In the genomic region with DNA sequence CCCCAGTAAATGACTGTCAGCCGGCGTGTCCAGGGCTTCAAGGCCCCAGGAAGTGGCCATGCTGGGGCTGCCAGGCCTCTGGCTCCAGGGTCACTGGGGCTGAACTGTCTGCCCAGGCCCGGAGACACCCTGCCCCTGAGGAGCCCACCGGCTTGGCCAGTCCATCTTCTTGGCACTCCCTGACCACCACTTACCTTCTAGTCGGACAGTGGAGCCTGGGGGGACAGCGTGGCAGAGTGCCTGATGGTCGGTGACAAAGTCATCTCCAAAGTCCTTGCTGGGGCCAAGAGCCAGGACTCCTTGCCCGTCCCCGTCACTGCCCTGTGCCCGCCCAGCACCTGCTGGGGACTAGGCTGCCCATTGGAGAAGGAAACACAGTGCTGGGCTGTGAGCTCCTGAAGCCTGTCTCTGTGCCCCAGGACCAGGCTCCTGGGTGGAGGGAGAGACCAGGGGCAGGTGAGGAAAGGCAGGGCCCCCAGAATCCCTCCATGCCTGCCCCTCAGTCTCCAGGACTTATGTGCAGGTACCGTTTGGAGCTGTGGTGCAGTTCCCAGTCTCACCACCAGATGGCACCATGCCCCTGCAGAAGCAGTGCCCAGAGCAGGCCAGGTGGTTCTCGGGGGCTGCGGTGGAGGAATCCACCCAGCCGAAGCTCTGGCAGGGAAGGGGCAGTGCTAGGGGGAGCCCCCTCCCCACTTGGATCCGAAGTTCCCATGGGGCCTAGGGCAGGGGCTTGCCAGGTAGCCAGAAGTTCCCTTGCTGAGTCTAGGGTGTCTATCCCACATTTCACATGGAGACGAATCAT, we compare ENCODE assay signal across 1 cellular context.
TF ChIP-seq lines count a peak whose summit lies in the region.

No MANE protein-coding gene starts in this region.

TF ChIP-seq in K562, 482 proteins besides CTCF, POLR2A, EP300 and RAD21 (continued from another document and continues in another):
- TF ChIP-seq, protein P1, sequence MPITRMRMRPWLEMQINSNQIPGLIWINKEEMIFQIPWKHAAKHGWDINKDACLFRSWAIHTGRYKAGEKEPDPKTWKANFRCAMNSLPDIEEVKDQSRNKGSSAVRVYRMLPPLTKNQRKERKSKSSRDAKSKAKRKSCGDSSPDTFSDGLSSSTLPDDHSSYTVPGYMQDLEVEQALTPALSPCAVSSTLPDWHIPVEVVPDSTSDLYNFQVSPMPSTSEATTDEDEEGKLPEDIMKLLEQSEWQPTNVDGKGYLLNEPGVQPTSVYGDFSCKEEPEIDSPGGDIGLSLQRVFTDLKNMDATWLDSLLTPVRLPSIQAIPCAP (CRISPR knock-in tag; IDR thresholded peaks at IDR 0.05; ENCODE audit: borderline replicate concordance): no peak
- TF ChIP-seq, protein P2, sequence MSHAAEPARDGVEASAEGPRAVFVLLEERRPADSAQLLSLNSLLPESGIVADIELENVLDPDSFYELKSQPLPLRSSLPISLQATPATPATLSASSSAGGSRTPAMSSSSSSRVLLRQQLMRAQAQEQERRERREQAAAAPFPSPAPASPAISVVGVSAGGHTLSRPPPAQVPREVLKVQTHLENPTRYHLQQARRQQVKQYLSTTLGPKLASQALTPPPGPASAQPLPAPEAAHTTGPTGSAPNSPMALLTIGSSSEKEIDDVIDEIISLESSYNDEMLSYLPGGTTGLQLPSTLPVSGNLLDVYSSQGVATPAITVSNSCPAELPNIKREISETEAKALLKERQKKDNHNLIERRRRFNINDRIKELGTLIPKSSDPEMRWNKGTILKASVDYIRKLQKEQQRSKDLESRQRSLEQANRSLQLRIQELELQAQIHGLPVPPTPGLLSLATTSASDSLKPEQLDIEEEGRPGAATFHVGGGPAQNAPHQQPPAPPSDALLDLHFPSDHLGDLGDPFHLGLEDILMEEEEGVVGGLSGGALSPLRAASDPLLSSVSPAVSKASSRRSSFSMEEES (CRISPR knock-in tag; IDR thresholded peaks at IDR 0.05): no peak
- TF ChIP-seq, protein P3, sequence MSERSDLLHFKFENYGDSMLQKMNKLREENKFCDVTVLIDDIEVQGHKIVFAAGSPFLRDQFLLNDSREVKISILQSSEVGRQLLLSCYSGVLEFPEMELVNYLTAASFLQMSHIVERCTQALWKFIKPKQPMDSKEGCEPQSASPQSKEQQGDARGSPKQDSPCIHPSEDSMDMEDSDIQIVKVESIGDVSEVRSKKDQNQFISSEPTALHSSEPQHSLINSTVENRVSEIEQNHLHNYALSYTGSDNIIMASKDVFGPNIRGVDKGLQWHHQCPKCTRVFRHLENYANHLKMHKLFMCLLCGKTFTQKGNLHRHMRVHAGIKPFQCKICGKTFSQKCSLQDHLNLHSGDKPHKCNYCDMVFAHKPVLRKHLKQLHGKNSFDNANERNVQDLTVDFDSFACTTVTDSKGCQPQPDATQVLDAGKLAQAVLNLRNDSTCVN (CRISPR knock-in tag; IDR thresholded peaks at IDR 0.05): peak; percentile 88; the same call in 1 of the 2 replicates
- TF ChIP-seq ZSCAN29 (IDR thresholded peaks at IDR 0.05) (no peak), ZNF347 (CRISPR knock-in tag; IDR thresholded peaks at IDR 0.05; ENCODE audit: low read depth) (0 out of 2 replicates have a peak, but pooled peaks have one; percentile 46), CBFA2T3 (IDR thresholded peaks at IDR 0.05) (peak; percentile 19; the same call in 1 of the 2 replicates), NFE2L1 (tag; IDR thresholded peaks at IDR 0.05; ENCODE audit: borderline replicate concordance, low read depth) (no peak), PCBP2 (IDR thresholded peaks at IDR 0.05; ENCODE audit: low read depth, low read length, poor library complexity, severe bottlenecking) (no peak), FOS (IDR thresholded peaks at IDR 0.05; ENCODE audit: extremely low read depth, insufficient read length) (no peak), COPS2 (conservative IDR thresholded peaks at IDR 0.05) (no peak), ZNF224 (CRISPR knock-in tag; IDR thresholded peaks at IDR 0.05) (no peak), CHD1 (IDR thresholded peaks at IDR 0.05; ENCODE audit: low read length) (no peak), POLR3A (IDR thresholded peaks at IDR 0.05; ENCODE audit: borderline replicate concordance, extremely low read depth, insufficient read depth, insufficient read length) (no peak), ZNF766 (CRISPR knock-in tag; conservative IDR thresholded peaks at IDR 0.05) (no peak), ZNF133 (CRISPR knock-in tag; IDR thresholded peaks at IDR 0.05) (peak; percentile 90), NFRKB (IDR thresholded peaks at IDR 0.05; ENCODE audit: low read depth) (no peak), CHD4 (IDR thresholded peaks at IDR 0.05; ENCODE audit: insufficient read depth, insufficient replicate concordance, low read depth, low read length, poor library complexity, severe bottlenecking) (no peak), ZEB2 (IDR thresholded peaks at IDR 0.05) (no peak), RBM15 (IDR thresholded peaks at IDR 0.05; ENCODE audit: insufficient read depth, low read length) (no peak), MYNN (IDR thresholded peaks at IDR 0.05) (peak; percentile 83), MYNN (CRISPR knock-in tag; IDR thresholded peaks at IDR 0.05) (no peak; the same call in 1 of the 2 replicates), TEAD4 (IDR thresholded peaks at IDR 0.05; ENCODE audit: low read length) (peak; percentile 39; the same call in 1 of the 2 replicates), TEAD4 (CRISPR knock-in tag; IDR thresholded peaks at IDR 0.05; ENCODE audit: borderline replicate concordance) (no peak), NCOA4 (IDR thresholded peaks at IDR 0.05; ENCODE audit: partially characterized antibody) (no peak), MTA2 (IDR thresholded peaks at IDR 0.05; ENCODE audit: low read depth) (no peak), RBFOX2 (IDR thresholded peaks at IDR 0.05; ENCODE audit: low read depth, low read length) (no peak), RFX7 (CRISPR knock-in tag; IDR thresholded peaks at IDR 0.05) (peak; percentile 86; the same call in 1 of the 2 replicates), BMI1 (IDR thresholded peaks at IDR 0.05; ENCODE audit: low read length) (peak; percentile 46; the same call in 1 of the 2 replicates), RBM17 (IDR thresholded peaks at IDR 0.05; ENCODE audit: borderline replicate concordance, low read depth, low read length) (no peak), LEF1 (IDR thresholded peaks at IDR 0.05) (no peak), CBFA2T2 (conservative IDR thresholded peaks at IDR 0.05) (no peak), ZNF184 (CRISPR knock-in tag; IDR thresholded peaks at IDR 0.05) (peak; percentile 49; the same call in 1 of the 2 replicates), ZNF431 (CRISPR knock-in tag; IDR thresholded peaks at IDR 0.05) (no peak), ARNT (IDR thresholded peaks at IDR 0.05) (no peak), SAFB2 (IDR thresholded peaks at IDR 0.05; ENCODE audit: borderline replicate concordance, low read depth, low read length, severe bottlenecking) (no peak), NFATC3 (IDR thresholded peaks at IDR 0.05) (no peak), MYBL2 (IDR thresholded peaks at IDR 0.05; ENCODE audit: low read depth) (no peak), MYBL2 (CRISPR knock-in tag; IDR thresholded peaks at IDR 0.05; ENCODE audit: borderline replicate concordance) (no peak), ETS2 (tag; IDR thresholded peaks at IDR 0.05; ENCODE audit: borderline replicate concordance, poor library complexity, severe bottlenecking) (no peak), SMARCC2 (IDR thresholded peaks at IDR 0.05; ENCODE audit: low read depth) (no peak), BCL6 (CRISPR knock-in tag; IDR thresholded peaks at IDR 0.05) (no peak), MAFF (IDR thresholded peaks at IDR 0.05; ENCODE audit: low read length) (no peak), SRSF9 (IDR thresholded peaks at IDR 0.05; ENCODE audit: borderline replicate concordance, low read depth, low read length) (no peak), ZNF507 (tag; conservative IDR thresholded peaks at IDR 0.05) (no peak), PRMT5 (CRISPR knock-in tag; IDR thresholded peaks at IDR 0.05) (no peak), SMAD2 (IDR thresholded peaks at IDR 0.05; ENCODE audit: low read depth, low read length) (no peak)
- TF ChIP-seq, protein P4, sequence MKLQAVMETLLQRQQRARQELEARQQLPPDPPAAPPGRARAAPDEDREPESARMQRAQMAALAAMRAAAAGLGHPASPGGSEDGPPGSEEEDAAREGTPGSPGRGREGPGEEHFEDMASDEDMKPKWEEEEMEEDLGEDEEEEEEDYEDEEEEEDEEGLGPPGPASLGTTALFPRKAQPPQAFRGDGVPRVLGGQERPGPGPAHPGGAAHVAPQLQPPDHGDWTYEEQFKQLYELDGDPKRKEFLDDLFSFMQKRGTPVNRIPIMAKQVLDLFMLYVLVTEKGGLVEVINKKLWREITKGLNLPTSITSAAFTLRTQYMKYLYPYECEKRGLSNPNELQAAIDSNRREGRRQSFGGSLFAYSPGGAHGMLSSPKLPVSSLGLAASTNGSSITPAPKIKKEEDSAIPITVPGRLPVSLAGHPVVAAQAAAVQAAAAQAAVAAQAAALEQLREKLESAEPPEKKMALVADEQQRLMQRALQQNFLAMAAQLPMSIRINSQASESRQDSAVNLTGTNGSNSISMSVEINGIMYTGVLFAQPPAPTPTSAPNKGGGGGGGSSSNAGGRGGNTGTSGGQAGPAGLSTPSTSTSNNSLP (IDR thresholded peaks at IDR 0.05; ENCODE audit: borderline replicate concordance, low read depth, low read length): no peak
- TF ChIP-seq, protein P5, sequence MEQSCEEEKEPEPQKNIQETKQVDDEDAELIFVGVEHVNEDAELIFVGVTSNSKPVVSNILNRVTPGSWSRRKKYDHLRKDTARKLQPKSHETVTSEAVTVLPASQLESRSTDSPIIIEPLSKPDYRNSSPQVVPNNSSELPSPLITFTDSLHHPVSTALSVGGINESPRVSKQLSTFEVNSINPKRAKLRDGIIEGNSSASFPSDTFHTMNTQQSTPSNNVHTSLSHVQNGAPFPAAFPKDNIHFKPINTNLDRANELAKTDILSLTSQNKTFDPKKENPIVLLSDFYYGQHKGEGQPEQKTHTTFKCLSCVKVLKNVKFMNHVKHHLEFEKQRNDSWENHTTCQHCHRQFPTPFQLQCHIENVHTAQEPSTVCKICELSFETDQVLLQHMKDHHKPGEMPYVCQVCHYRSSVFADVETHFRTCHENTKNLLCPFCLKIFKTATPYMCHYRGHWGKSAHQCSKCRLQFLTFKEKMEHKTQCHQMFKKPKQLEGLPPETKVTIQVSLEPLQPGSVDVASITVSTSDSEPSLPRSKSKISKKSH (CRISPR knock-in tag; IDR thresholded peaks at IDR 0.05): no peak
- TF ChIP-seq, protein P6, sequence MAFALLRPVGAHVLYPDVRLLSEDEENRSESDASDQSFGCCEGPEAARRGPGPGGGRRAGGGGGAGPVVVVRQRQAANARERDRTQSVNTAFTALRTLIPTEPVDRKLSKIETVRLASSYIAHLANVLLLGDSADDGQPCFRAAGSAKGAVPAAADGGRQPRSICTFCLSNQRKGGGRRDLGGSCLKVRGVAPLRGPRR (CRISPR knock-in tag; IDR thresholded peaks at IDR 0.05): no peak
- TF ChIP-seq, protein P7, sequence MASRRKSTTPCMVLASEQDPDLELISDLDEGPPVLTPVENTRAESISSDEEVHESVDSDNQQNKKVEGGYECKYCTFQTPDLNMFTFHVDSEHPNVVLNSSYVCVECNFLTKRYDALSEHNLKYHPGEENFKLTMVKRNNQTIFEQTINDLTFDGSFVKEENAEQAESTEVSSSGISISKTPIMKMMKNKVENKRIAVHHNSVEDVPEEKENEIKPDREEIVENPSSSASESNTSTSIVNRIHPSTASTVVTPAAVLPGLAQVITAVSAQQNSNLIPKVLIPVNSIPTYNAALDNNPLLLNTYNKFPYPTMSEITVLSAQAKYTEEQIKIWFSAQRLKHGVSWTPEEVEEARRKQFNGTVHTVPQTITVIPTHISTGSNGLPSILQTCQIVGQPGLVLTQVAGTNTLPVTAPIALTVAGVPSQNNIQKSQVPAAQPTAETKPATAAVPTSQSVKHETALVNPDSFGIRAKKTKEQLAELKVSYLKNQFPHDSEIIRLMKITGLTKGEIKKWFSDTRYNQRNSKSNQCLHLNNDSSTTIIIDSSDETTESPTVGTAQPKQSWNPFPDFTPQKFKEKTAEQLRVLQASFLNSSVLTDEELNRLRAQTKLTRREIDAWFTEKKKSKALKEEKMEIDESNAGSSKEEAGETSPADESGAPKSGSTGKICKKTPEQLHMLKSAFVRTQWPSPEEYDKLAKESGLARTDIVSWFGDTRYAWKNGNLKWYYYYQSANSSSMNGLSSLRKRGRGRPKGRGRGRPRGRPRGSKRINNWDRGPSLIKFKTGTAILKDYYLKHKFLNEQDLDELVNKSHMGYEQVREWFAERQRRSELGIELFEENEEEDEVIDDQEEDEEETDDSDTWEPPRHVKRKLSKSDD (conservative IDR thresholded peaks at IDR 0.05; ENCODE audit: low read length): no peak; the same call in 1 of the 2 replicates
- TF ChIP-seq, protein P8, sequence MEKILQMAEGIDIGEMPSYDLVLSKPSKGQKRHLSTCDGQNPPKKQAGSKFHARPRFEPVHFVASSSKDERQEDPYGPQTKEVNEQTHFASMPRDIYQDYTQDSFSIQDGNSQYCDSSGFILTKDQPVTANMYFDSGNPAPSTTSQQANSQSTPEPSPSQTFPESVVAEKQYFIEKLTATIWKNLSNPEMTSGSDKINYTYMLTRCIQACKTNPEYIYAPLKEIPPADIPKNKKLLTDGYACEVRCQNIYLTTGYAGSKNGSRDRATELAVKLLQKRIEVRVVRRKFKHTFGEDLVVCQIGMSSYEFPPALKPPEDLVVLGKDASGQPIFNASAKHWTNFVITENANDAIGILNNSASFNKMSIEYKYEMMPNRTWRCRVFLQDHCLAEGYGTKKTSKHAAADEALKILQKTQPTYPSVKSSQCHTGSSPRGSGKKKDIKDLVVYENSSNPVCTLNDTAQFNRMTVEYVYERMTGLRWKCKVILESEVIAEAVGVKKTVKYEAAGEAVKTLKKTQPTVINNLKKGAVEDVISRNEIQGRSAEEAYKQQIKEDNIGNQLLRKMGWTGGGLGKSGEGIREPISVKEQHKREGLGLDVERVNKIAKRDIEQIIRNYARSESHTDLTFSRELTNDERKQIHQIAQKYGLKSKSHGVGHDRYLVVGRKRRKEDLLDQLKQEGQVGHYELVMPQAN (IDR thresholded peaks at IDR 0.05; ENCODE audit: borderline replicate concordance): no peak
- TF ChIP-seq, protein P9, sequence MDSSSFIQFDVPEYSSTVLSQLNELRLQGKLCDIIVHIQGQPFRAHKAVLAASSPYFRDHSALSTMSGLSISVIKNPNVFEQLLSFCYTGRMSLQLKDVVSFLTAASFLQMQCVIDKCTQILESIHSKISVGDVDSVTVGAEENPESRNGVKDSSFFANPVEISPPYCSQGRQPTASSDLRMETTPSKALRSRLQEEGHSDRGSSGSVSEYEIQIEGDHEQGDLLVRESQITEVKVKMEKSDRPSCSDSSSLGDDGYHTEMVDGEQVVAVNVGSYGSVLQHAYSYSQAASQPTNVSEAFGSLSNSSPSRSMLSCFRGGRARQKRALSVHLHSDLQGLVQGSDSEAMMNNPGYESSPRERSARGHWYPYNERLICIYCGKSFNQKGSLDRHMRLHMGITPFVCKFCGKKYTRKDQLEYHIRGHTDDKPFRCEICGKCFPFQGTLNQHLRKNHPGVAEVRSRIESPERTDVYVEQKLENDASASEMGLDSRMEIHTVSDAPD (CRISPR knock-in tag; IDR thresholded peaks at IDR 0.05): no peak
